ENCODE assay signal across 13 cellular contexts in the genomic region with DNA sequence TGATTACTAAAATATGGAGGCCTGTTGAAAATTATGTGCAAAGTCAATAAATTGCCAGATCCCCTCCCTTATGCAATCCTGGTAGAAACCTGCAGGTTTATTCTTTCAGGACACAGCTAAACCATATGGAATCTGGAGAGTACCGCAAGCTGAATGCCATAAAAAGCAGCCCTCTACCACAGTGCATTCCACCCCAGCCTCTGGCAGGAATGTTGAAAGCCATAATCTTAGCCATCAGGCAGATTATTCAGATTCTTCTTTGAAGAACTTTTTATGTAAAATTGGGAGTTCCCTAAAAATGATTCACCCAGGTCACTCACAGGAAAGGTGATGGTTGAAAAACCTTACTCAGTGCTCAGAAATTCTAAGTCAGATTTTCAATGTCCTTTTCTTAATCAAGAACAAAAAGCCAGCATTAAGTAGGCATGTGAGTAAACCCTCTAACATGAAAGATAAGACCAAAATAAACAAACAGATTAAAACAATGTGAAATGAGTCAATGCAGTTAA.
A peak's percentile ranks its signal among the peaks of the same experiment; 100 is the strongest.
DNase-seq lines count a peak whose midpoint lies in the region; ATAC-seq, FAIRE-seq and TF ChIP-seq lines count a peak whose summit lies in the region.
"Had no signal": no experiment of that assay in that cellular context is flagged by ENCODE, and none has a peak within 500 bp of the region (broad histone marks: within the 10 kb centered on the region; RNA-seq: fewer than 3 reads in every experiment).

No MANE protein-coding gene starts in this region.

- FAIRE-seq in A549 (lab: Jason Lieb, UNC) (peak; percentile 68), frontal cortex (lab: Jason Lieb, UNC) (no peak)

- peak; percentile 1 to 17 for DNase-seq in A549 (ENCODE audit: low read depth in 1 of 2, low spot score in 1 of 2)
- peak; percentile 40 for DNase-seq in HS-27A (ENCODE audit: low read depth)
- no peak for DNase-seq in WTC11 (ENCODE audit: low spot score)
- peak; percentile 77 for DNase-seq in fibroblast of villous mesenchyme (ENCODE audit: low read depth)
- no peak for DNase-seq in ecto neural progenitor cell (ENCODE audit: low spot score)
- DNase-seq in frontal cortex (ENCODE audit: low spot score in 2 of 2), result no peak
- DNase-seq in HuH-7 (ENCODE audit: low spot score), result no peak
- no peak for DNase-seq in DMS79 (lab: John Stamatoyannopoulos, UW)
- DNase-seq: activated CD4-positive, alpha-beta T cell treated with anti-CD3 and anti-CD28 coated beads, Interleukin-2, amount 50 U/mL, for 4 hours; activated naive CD4-positive, alpha-beta T cell treated with Interleukin-2 at 50 U/mL for 16 hours; cortex of kidney; NCI-H1417 treated with DMSO at 0.1 percent for 48 hours had no signal

- TF ChIP-seq RAD21 in A549 (conservative IDR thresholded peaks at IDR 0.05 in 1 of 2, IDR thresholded peaks at IDR 0.05 in 1 of 2), result no peak

- peak overlapping the region; percentile 41; the same call in 2 of the 3 replicates for H3K4me2 ChIP-seq in A549

- no peak overlapping the region for H3K27ac ChIP-seq in A549

- TF ChIP-seq EP300 in A549 (IDR thresholded peaks at IDR 0.05), result no peak; a peak in 1 of 5 replicates

- POLR2A ChIA-PET in A549 (lab: Yijun Ruan, JAX) (no interaction called here), WTC11 (lab: Charles Lee) (no interaction called here)

- H3K27ac Mint-ChIP-seq in WTC11, result no peak overlapping the region
- H3K27ac Mint-ChIP-seq: type B pancreatic cell had no signal

- no peaks in the 10 kb centered on the region for H3K27me3 Mint-ChIP-seq in WTC11 (ENCODE audit: low read depth)
- H3K27me3 Mint-ChIP-seq: type B pancreatic cell had no signal

- no peaks in the 10 kb centered on the region for H3K9me3 ChIP-seq in A549

- ATAC-seq in A549, result peak; percentile 39 to 67; a peak in 3 of 6 replicates
- ATAC-seq in WTC11, result peak; percentile 82

- TF ChIP-seq POLR2A in A549 (IDR thresholded peaks at IDR 0.05; ENCODE audit: low read length), result no peak

- peaks cover 12% of the 10 kb centered on the region; the same call in 1 of the 2 replicates for H3K4me1 Mint-ChIP-seq in WTC11

- H3K36me3 Mint-ChIP-seq in WTC11, result no peaks in the 10 kb centered on the region
- H3K36me3 Mint-ChIP-seq: type B pancreatic cell had no signal

- H3K4me1 ChIP-seq in A549, result peaks cover 14% of the 10 kb centered on the region

- no peak overlapping the region for H3K4me3 ChIP-seq in A549
- H3K4me3 ChIP-seq in fibroblast of villous mesenchyme (ENCODE audit: low read depth, low read length), result no peak overlapping the region

- H3K9me3 Mint-ChIP-seq in WTC11, result peaks cover 3% of the 10 kb centered on the region; the same call in 1 of the 2 replicates
- H3K9me3 Mint-ChIP-seq: type B pancreatic cell had no signal

- 12% methylated on average over 1 of the region's 1 CpG for WGBS in A549 (ENCODE audit: missing lambda C conversion rate)

- no peak overlapping the region for H3K4me3 Mint-ChIP-seq in WTC11
- H3K4me3 Mint-ChIP-seq: type B pancreatic cell had no signal

- TF ChIP-seq CTCF in A549 (IDR thresholded peaks at IDR 0.05) (no peak), WTC11 (IDR thresholded peaks at IDR 0.05) (no peak), fibroblast of villous mesenchyme (IDR thresholded peaks at IDR 0.05; ENCODE audit: insufficient read depth, low read depth, low read length) (no peak)

- CTCF ChIA-PET in A549 (lab: Yijun Ruan, JAX), result no interaction called here
- CTCF ChIA-PET in WTC11 (lab: Charles Lee), result no interaction called here

TF ChIP-seq in A549, 52 proteins besides CTCF, POLR2A, EP300 and RAD21:
- TF ChIP-seq, protein P1, sequence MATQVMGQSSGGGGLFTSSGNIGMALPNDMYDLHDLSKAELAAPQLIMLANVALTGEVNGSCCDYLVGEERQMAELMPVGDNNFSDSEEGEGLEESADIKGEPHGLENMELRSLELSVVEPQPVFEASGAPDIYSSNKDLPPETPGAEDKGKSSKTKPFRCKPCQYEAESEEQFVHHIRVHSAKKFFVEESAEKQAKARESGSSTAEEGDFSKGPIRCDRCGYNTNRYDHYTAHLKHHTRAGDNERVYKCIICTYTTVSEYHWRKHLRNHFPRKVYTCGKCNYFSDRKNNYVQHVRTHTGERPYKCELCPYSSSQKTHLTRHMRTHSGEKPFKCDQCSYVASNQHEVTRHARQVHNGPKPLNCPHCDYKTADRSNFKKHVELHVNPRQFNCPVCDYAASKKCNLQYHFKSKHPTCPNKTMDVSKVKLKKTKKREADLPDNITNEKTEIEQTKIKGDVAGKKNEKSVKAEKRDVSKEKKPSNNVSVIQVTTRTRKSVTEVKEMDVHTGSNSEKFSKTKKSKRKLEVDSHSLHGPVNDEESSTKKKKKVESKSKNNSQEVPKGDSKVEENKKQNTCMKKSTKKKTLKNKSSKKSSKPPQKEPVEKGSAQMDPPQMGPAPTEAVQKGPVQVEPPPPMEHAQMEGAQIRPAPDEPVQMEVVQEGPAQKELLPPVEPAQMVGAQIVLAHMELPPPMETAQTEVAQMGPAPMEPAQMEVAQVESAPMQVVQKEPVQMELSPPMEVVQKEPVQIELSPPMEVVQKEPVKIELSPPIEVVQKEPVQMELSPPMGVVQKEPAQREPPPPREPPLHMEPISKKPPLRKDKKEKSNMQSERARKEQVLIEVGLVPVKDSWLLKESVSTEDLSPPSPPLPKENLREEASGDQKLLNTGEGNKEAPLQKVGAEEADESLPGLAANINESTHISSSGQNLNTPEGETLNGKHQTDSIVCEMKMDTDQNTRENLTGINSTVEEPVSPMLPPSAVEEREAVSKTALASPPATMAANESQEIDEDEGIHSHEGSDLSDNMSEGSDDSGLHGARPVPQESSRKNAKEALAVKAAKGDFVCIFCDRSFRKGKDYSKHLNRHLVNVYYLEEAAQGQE (IDR thresholded peaks at IDR 0.05), result no peak
- TF ChIP-seq HOXA7 (CRISPR knock-in tag; IDR thresholded peaks at IDR 0.05), result no peak
- no peak for TF ChIP-seq FOSL2 (IDR thresholded peaks at IDR 0.05)
- peak; percentile 38 for TF ChIP-seq FOSL2 (CRISPR knock-in tag; IDR thresholded peaks at IDR 0.05)
- TF ChIP-seq SMC3 (IDR thresholded peaks at IDR 0.05), result no peak
- TF ChIP-seq JUNB (IDR thresholded peaks at IDR 0.05), result 0 out of 2 replicates have a peak, but pooled peaks have one; percentile 22
- no peak for TF ChIP-seq HOXB5 (CRISPR knock-in tag; IDR thresholded peaks at IDR 0.05)
- no peak for TF ChIP-seq EHMT2 (IDR thresholded peaks at IDR 0.05; ENCODE audit: low read depth)
- peak; percentile 75; the same call in 1 of the 2 replicates for TF ChIP-seq GATA3 (IDR thresholded peaks at IDR 0.05; ENCODE audit: borderline replicate concordance)
- TF ChIP-seq CBX2 (IDR thresholded peaks at IDR 0.05; ENCODE audit: borderline replicate concordance, low read depth), result no peak
- no peak for TF ChIP-seq CHD2 (IDR thresholded peaks at IDR 0.05; ENCODE audit: low read length, partially characterized antibody)
- no peak for TF ChIP-seq JUN (IDR thresholded peaks at IDR 0.05)
- peak in 1 of 2 experiments; percentile 53; a peak in 2 of 4 replicates for TF ChIP-seq CEBPB (IDR thresholded peaks at IDR 0.05)
- no peak for TF ChIP-seq FOSB (CRISPR knock-in tag; IDR thresholded peaks at IDR 0.05)

TF ChIP-seq in WTC11, 78 proteins besides CTCF, POLR2A, EP300 and RAD21 (continues in another document):
- TF ChIP-seq, protein P2, sequence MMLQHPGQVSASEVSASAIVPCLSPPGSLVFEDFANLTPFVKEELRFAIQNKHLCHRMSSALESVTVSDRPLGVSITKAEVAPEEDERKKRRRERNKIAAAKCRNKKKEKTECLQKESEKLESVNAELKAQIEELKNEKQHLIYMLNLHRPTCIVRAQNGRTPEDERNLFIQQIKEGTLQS (CRISPR knock-in tag; conservative IDR thresholded peaks at IDR 0.05), result no peak
- no peak for TF ChIP-seq ZBTB21 (CRISPR knock-in tag; IDR thresholded peaks at IDR 0.05; ENCODE audit: borderline replicate concordance)
- TF ChIP-seq, protein P3, sequence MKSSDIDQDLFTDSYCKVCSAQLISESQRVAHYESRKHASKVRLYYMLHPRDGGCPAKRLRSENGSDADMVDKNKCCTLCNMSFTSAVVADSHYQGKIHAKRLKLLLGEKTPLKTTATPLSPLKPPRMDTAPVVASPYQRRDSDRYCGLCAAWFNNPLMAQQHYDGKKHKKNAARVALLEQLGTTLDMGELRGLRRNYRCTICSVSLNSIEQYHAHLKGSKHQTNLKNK (CRISPR knock-in tag; IDR thresholded peaks at IDR 0.05), result no peak
- TF ChIP-seq KAT7 (CRISPR knock-in tag; IDR thresholded peaks at IDR 0.05; ENCODE audit: borderline replicate concordance), result no peak
- TF ChIP-seq ZNF425 (CRISPR knock-in tag; conservative IDR thresholded peaks at IDR 0.05), result no peak

Comparison
In these comparisons a context has a peak if more than half of its experiments do, and no peak if none do; other contexts are left out.
1. DNase-seq: peak in A549 (2 of 2), HS-27A (single experiment) and fibroblast of villous mesenchyme (single experiment); none in WTC11 (single experiment), ecto neural progenitor cell (single experiment), frontal cortex (0 of 2), HuH-7 (single experiment) and DMS79 (single experiment).